Comparison of ENCODE assay signal across 8 cellular contexts in genomic region chr14:90060312-90060964, GRCh38. TPM values are rescaled to one million over a fixed set of nuclear protein-coding genes. Genes with fewer than 3 reads are reported as not detected.
A peak's percentile ranks its signal among the peaks of the same experiment; 100 is the strongest.
DNase-seq lines count a peak whose midpoint lies in the region; ATAC-seq and TF ChIP-seq lines count a peak whose summit lies in the region.

No MANE protein-coding gene starts in this region.

- TF ChIP-seq POLR2A in transverse colon (IDR thresholded peaks at IDR 0.05): no peak

- no peaks in the 10 kb centered on the region for H3K9me3 ChIP-seq in transverse colon

- in situ Hi-C loops in transverse colon (cut with MboI; ENCODE audit: low pct_ligation_motif_present in 1 of 4, low pct_unique_long_range_greater_than_20kb in 1 of 4, low sequenced_read_pairs in 3 of 4): no loop called here

- no peak for TF ChIP-seq CTCF in omental fat pad (IDR thresholded peaks at IDR 0.05)
- peak in 2 of 5 experiments; percentile 18 to 27 for TF ChIP-seq CTCF in transverse colon (IDR thresholded peaks at IDR 0.05)

- DNase-seq in AG08395 (ENCODE audit: low spot score) (peak; percentile 71), NCI-H526 (lab: John Stamatoyannopoulos, UW) (peak; percentile 2 to 79), glomerular visceral epithelial cell (ENCODE audit: extremely low spot score) (peak; percentile 55), omental fat pad (ENCODE audit: low spot score) (no peak), transverse colon (peak; percentile 32)
- peak; percentile 47 for DNase-seq in activated naive CD4-positive, alpha-beta T cell treated with Interleukin-2 at 50 U/mL for 16 hours

- ATAC-seq in GM18519 (IDR thresholded peaks at IDR 0.05; ENCODE audit: low FRiP score, unreplicated experiment) (peak; percentile 62), HG03097 (IDR thresholded peaks at IDR 0.05; ENCODE audit: low FRiP score, unreplicated experiment) (peak; percentile 68), omental fat pad (ENCODE audit: low FRiP score) (peak; percentile 81)

- peaks cover 98% of the 10 kb centered on the region for H3K27me3 ChIP-seq in transverse colon

- no peaks in the 10 kb centered on the region for H3K36me3 ChIP-seq in transverse colon

- H3K4me1 ChIP-seq in transverse colon: peaks cover 10 to 31% (median 30%) of the 10 kb centered on the region in 4 donors

- intact Hi-C loops in transverse colon (cut with DNase I; ENCODE audit: low total_unique reads): loop anchor here (5.0 kb wide), 1 partner anchor 393 kb away; no protein-coding TSS in a partner anchor

- WGBS in transverse colon (ENCODE audit: low coverage in 1 of 2), 2 donors: 0% methylated on average over 5 of the region's 80 CpGs; no CpG with 5 or more reads in 1 of the 2 donors

- H3K4me3 ChIP-seq in transverse colon: peak overlapping the region in 3 of 4 donors; percentile 15 to 50 (median 40)

- H3K27ac ChIP-seq in transverse colon: no peak overlapping the region

- no peak for TF ChIP-seq EP300 in transverse colon (IDR thresholded peaks at IDR 0.05; ENCODE audit: low read depth)

RNA-seq across cellular contexts. Expression of gene KCNK13, which starts 1.4 kb away (rescaled TPM):
- total RNA-seq in omental fat pad (1 to 10 TPM in 2 of 4 donors, under 1 TPM in 1, not detected in 1; 0.28 to 5.9 (median 2.0) TPM), transverse colon (under 1 TPM in 2 of 4 donors, not detected in 2; 0.14 to 0.64 TPM)
